Comparison of ENCODE assay signal across 8 cellular contexts in genomic region chr4:109432676-109433075, GRCh38. TPM values are rescaled to one million over a fixed set of nuclear protein-coding genes. Genes with fewer than 3 reads are reported as not detected.
A peak's percentile ranks its signal among the peaks of the same experiment; 100 is the strongest.
DNase-seq lines count a peak whose midpoint lies in the region; TF ChIP-seq lines count a peak whose summit lies in the region.

No MANE protein-coding gene starts in this region.

- H3K4me3 Mint-ChIP-seq in endodermal cell (peak overlapping the region; percentile 84), neural crest cell (peak overlapping the region; percentile 95)

- no peaks in the 10 kb centered on the region for H3K9me3 ChIP-seq in Peyer's patch
- no peaks in the 10 kb centered on the region for H3K9me3 ChIP-seq in endodermal cell (ENCODE audit: control insufficient read depth, low read length)

- peak overlapping the region; percentile 85 for H3K9ac ChIP-seq in endodermal cell (ENCODE audit: extremely low read depth, low read length, poor library complexity, severe bottlenecking)

- H3K36me3 ChIP-seq in Peyer's patch, result no peaks in the 10 kb centered on the region
- H3K36me3 ChIP-seq in endodermal cell (ENCODE audit: control insufficient read depth, insufficient read depth, low read length), result peaks cover 9% of the 10 kb centered on the region

- peak; percentile 18 for DNase-seq in GF-D8 (lab: John Stamatoyannopoulos, UW)
- DNase-seq in Peyer's patch, result no peak
- no peak for DNase-seq in endodermal cell
- no peak for DNase-seq in neural crest cell (ENCODE audit: low read depth, low spot score)
- no peak for DNase-seq in NCI-H1436 treated with DMSO at 0.1 percent for 48 hours (lab: John Stamatoyannopoulos, UW)
- DNase-seq in stimulated activated CD4-positive, alpha-beta T cell treated with anti-CD3 and anti-CD28 coated beads, Interleukin-2, amount 100 ng/mL, for 24 hours, result no peak
- DNase-seq in activated CD4-positive, CD25-positive, alpha-beta regulatory T cell treated with anti-CD3 and anti-CD28 coated beads, Interleukin-2, amount 50 U/mL, for 72 hours, result no peak
- DNase-seq in D341Med (ENCODE audit: low spot score), result no peak

- H3K36me3 Mint-ChIP-seq in endodermal cell (ENCODE audit: low read depth) (peaks cover 10% of the 10 kb centered on the region), neural crest cell (ENCODE audit: low read depth) (no peaks in the 10 kb centered on the region)

- peaks cover 0 to 37% (median 7%) of the 10 kb centered on the region in 4 donors for H3K4me1 ChIP-seq in Peyer's patch
- H3K4me1 ChIP-seq in endodermal cell (ENCODE audit: control insufficient read depth, insufficient read depth, low read length), result peaks cover 3% of the 10 kb centered on the region

- no peaks in the 10 kb centered on the region for H3K27me3 Mint-ChIP-seq in endodermal cell (ENCODE audit: insufficient read depth)
- no peaks in the 10 kb centered on the region for H3K27me3 Mint-ChIP-seq in neural crest cell (ENCODE audit: low read depth)

- H3K4me1 Mint-ChIP-seq in endodermal cell, result peaks cover 36% of the 10 kb centered on the region
- H3K4me1 Mint-ChIP-seq in neural crest cell, result peaks cover 42% of the 10 kb centered on the region

- TF ChIP-seq CTCF in Peyer's patch (IDR thresholded peaks at IDR 0.05) (no peak), endodermal cell (conservative IDR thresholded peaks at IDR 0.05) (no peak), neural crest cell (conservative IDR thresholded peaks at IDR 0.05) (no peak)

- no peaks in the 10 kb centered on the region for H3K27me3 ChIP-seq in Peyer's patch
- H3K27me3 ChIP-seq in endodermal cell (ENCODE audit: control insufficient read depth, insufficient read depth, low read length, poor library complexity, severe bottlenecking), result no peaks in the 10 kb centered on the region

- WGBS in endodermal cell (ENCODE audit: insufficient coverage in 1 of 2, insufficient read length in 1 of 2), 2 experiments, result 69 to 83% methylated on average over 1 to 3 of the region's 3 CpGs

- H3K4me3 ChIP-seq in Peyer's patch (peak overlapping the region in 3 of 4 donors; percentile 82 to 96 (median 93)), endodermal cell (ENCODE audit: low read length) (peak overlapping the region; percentile 92)

- no peak for TF ChIP-seq POLR2A in Peyer's patch (IDR thresholded peaks at IDR 0.05)

- peak overlapping the region; percentile 92 for H3K27ac Mint-ChIP-seq in endodermal cell
- peak overlapping the region; percentile 90 for H3K27ac Mint-ChIP-seq in neural crest cell (ENCODE audit: unreplicated experiment)

- no peaks in the 10 kb centered on the region for H3K9me3 Mint-ChIP-seq in endodermal cell
- H3K9me3 Mint-ChIP-seq in neural crest cell, result no peaks in the 10 kb centered on the region

- H3K27ac ChIP-seq in Peyer's patch (peak overlapping the region in 3 of 4 donors; percentile 89 to 99 (median 92)), endodermal cell (ENCODE audit: low read depth, low read length) (peak overlapping the region; percentile 77)

RNA-seq across cellular contexts. Expression of gene SEC24B, which starts 0.9 kb away (rescaled TPM):
- total RNA-seq in Peyer's patch, result 10 to 100 TPM; 24.4 to 40.4 (median 34.9) TPM
- 10 to 100 TPM; 42.5 to 48.6 TPM for total RNA-seq in endodermal cell
- 36.3 TPM for polyA plus RNA-seq in endodermal cell (2013, experiment 1 of 2)
- polyA plus RNA-seq in endodermal cell (2013, experiment 2 of 2), result 34.6 TPM
- total RNA-seq in neural crest cell, result 31.7 and 33.4 TPM in 2 replicates
